In the genomic region with DNA sequence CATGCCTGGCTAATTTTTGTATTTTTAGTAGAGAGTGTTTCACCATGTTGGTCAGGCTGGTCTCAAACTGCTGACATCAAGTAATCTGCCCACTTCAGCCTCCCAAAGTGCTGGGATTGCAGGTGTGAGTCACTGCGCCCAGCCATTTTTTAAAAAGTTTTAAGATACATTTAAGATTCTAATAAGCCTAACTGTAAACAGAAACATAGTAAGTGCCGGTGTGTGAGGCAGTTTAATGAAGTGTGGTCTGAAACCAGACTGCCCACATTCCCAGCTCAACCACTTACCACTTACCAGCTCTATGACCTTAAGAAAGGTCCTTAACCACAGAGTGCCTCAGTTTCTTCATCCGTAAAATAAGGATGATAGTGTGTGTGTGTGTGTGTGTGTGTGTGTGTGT, we compare ENCODE assay signal across 21 cellular contexts. TPM values are rescaled to one million over a fixed set of nuclear protein-coding genes. Genes with fewer than 3 reads are reported as not detected.
DNase-seq lines count a peak whose midpoint lies in the region; ATAC-seq, FAIRE-seq and TF ChIP-seq lines count a peak whose summit lies in the region.
"Had no signal": no experiment of that assay in that cellular context is flagged by ENCODE, and none has a peak within 500 bp of the region (broad histone marks: within the 10 kb centered on the region; RNA-seq: fewer than 3 reads in every experiment).

No MANE protein-coding gene starts in this region.

- peaks cover 0 to 2% of the 10 kb centered on the region in 2 donors for H3K36me3 Mint-ChIP-seq in stimulated activated naive B cell treated with anti-CD40 and anti-IgM and Interleukin-4, amounts not matched to agents 10 μg/mL and 1 μg/mL and 100 μg/mL, for 72 hours
- H3K36me3 Mint-ChIP-seq: CD14-positive monocyte had no signal

- no peak overlapping the region for H3K4me3 Mint-ChIP-seq in stimulated activated naive B cell treated with anti-CD40 and anti-IgM and Interleukin-4, amounts not matched to agents 10 μg/mL and 1 μg/mL and 100 μg/mL, for 72 hours
- H3K4me3 Mint-ChIP-seq: H9, HFFc6 had no signal

- WGBS in mesenchymal stem cell: 93% methylated on average over 1 of the region's 3 CpGs
- 64 to 74% methylated on average over 3 of the region's 3 CpGs for WGBS in thyroid gland, 2 donors

- CTCF ChIA-PET in A673 (lab: Charles Lee): no interaction called here

- peak overlapping the region in 1 of 2 experiments; percentile 32 for H3K14ac ChIP-seq in mesenchymal stem cell (ENCODE audit: low read length in 2 of 2)

- H2BK5ac ChIP-seq in mesenchymal stem cell (ENCODE audit: low read depth, low read length, poor library complexity, severe bottlenecking): no peak overlapping the region

- H3K79me1 ChIP-seq in mesenchymal stem cell (replicated peaks; ENCODE audit: low read length, poor library complexity, severe bottlenecking): no peaks in the 10 kb centered on the region

- TF ChIP-seq POLR2A in thyroid gland (IDR thresholded peaks at IDR 0.05): no peak

- no peak overlapping the region for H3K4ac ChIP-seq in mesenchymal stem cell (ENCODE audit: low read depth in 1 of 2, low read length in 2 of 2)

- H3K23ac ChIP-seq in mesenchymal stem cell (ENCODE audit: low read length in 2 of 2): no peak overlapping the region

- no peak for ATAC-seq in stimulated activated naive B cell treated with anti-CD40 and anti-IgM and Interleukin-4, amounts not matched to agents 10 μg/mL and 1 μg/mL and 100 μg/mL, for 72 hours (replicated peaks)

- H3K27ac Mint-ChIP-seq in stimulated activated naive B cell treated with anti-CD40 and anti-IgM and Interleukin-4, amounts not matched to agents 10 μg/mL and 1 μg/mL and 100 μg/mL, for 72 hours: no peak overlapping the region
- H3K27ac Mint-ChIP-seq: CD14-positive monocyte, H9, HFFc6 had no signal

- no peaks in the 10 kb centered on the region for H3K4me1 Mint-ChIP-seq in stimulated activated naive B cell treated with anti-CD40 and anti-IgM and Interleukin-4, amounts not matched to agents 10 μg/mL and 1 μg/mL and 100 μg/mL, for 72 hours
- H3K4me1 Mint-ChIP-seq: CD14-positive monocyte, H9 had no signal

- peaks cover 11 to 24% of the 10 kb centered on the region in 2 donors for H3K27me3 Mint-ChIP-seq in stimulated activated naive B cell treated with anti-CD40 and anti-IgM and Interleukin-4, amounts not matched to agents 10 μg/mL and 1 μg/mL and 100 μg/mL, for 72 hours

- no peak overlapping the region for H2BK12ac ChIP-seq in mesenchymal stem cell (ENCODE audit: low read length in 2 of 2)

- H3K27me3 ChIP-seq in mesenchymal stem cell (ENCODE audit: control insufficient read depth in 1 of 2, insufficient read depth in 1 of 2, low read length in 2 of 2): no peaks in the 10 kb centered on the region
- no peaks in the 10 kb centered on the region for H3K27me3 ChIP-seq in thyroid gland
- H3K27me3 ChIP-seq in A673 (replicated peaks; ENCODE audit: insufficient read depth, low read depth, low read length, poor library complexity): no peaks in the 10 kb centered on the region

- intact Hi-C loops in thyroid gland (cut with DNase I): no loop called here
- intact Hi-C loops in A673 (cut with micrococcal nuclease; ENCODE audit: unreplicated experiment): no loop called here

- POLR2A ChIA-PET in A673 (lab: Charles Lee; ENCODE audit: low non-redundant PET): no interaction called here

- H3K9me3 ChIP-seq in mesenchymal stem cell (ENCODE audit: control insufficient read depth, low read length) (peaks cover 5% of the 10 kb centered on the region), thyroid gland (no peaks in the 10 kb centered on the region), A673 (ENCODE audit: low read depth, low read length, poor library complexity, severe bottlenecking) (no peaks in the 10 kb centered on the region)

- no peak overlapping the region for H2AK5ac ChIP-seq in mesenchymal stem cell (ENCODE audit: low read length, severe bottlenecking)

- H2AFZ ChIP-seq in mesenchymal stem cell (ENCODE audit: low read depth, low read length): no peak overlapping the region

- no peak overlapping the region for H4K91ac ChIP-seq in mesenchymal stem cell (ENCODE audit: low read length)

- H3K4me2 ChIP-seq in mesenchymal stem cell (ENCODE audit: low read length, poor library complexity, severe bottlenecking): no peak overlapping the region
- H3K4me2 ChIP-seq: SK-N-SH had no signal

- no peaks in the 10 kb centered on the region for H3K36me3 ChIP-seq in mesenchymal stem cell (ENCODE audit: control insufficient read depth in 1 of 2, insufficient read depth in 2 of 2, low read depth in 1 of 2, low read length in 2 of 2)
- H3K36me3 ChIP-seq in thyroid gland: no peaks in the 10 kb centered on the region
- H3K36me3 ChIP-seq in A673 (ENCODE audit: insufficient read depth, low read length, poor library complexity, severe bottlenecking): no peaks in the 10 kb centered on the region

- H3K18ac ChIP-seq in mesenchymal stem cell (ENCODE audit: low read depth in 1 of 2, low read length in 2 of 2): no peak overlapping the region

- DNase-seq in HT-29 (ENCODE audit: low spot score) (peak; percentile 26), RCC 7860 (ENCODE audit: low spot score) (no peak), fibroblast of villous mesenchyme (ENCODE audit: low read depth) (peak; percentile 85), mesenchymal stem cell (peak; percentile 24), thyroid gland (no peak), NCI-H2029 (lab: John Stamatoyannopoulos, UW) (no peak), A673 (ENCODE audit: low spot score) (no peak)
- DNase-seq in stimulated activated naive B cell treated with anti-CD40 and anti-IgM and Interleukin-4, amounts not matched to agents 10 μg/mL and 1 μg/mL and 100 μg/mL, for 72 hours: no peak
- DNase-seq: DMS79, H9, HFFc6, KG1, NCI-H1694, NCI-H2081 treated with DMSO at 0.1 percent for 48 hours, NCI-H2171 treated with DMSO at 0.1 percent for 48 hours, NCI-H526, SHP77 treated with DMSO at 0.1 percent for 48 hours, SK-N-SH had no signal

- BruUV-seq in A673 (replicated peaks; lab: Mats Ljungman, UMichigan): no TSS peak

- H4K8ac ChIP-seq in mesenchymal stem cell (ENCODE audit: low read length): no peak overlapping the region

- H2BK15ac ChIP-seq in mesenchymal stem cell (ENCODE audit: low read depth, poor library complexity, severe bottlenecking): no peak overlapping the region

- H3K9me3 Mint-ChIP-seq in stimulated activated naive B cell treated with anti-CD40 and anti-IgM and Interleukin-4, amounts not matched to agents 10 μg/mL and 1 μg/mL and 100 μg/mL, for 72 hours: peaks cover 10 to 11% of the 10 kb centered on the region in 2 donors

- H3K4me3 ChIP-seq in fibroblast of villous mesenchyme (ENCODE audit: low read depth, low read length) (no peak overlapping the region), mesenchymal stem cell (ENCODE audit: insufficient read depth in 1 of 2, low read depth in 1 of 2, low read length in 2 of 2) (no peak overlapping the region), thyroid gland (replicated peaks in 1 of 3) (no peak overlapping the region), A673 (ENCODE audit: low read depth, low read length, poor library complexity, severe bottlenecking) (no peak overlapping the region)

- H2BK120ac ChIP-seq in mesenchymal stem cell (ENCODE audit: low read depth, low read length): no peak overlapping the region

- no peak overlapping the region for H3K9ac ChIP-seq in mesenchymal stem cell (ENCODE audit: low read length)
- H3K9ac ChIP-seq: SK-N-SH had no signal

- peak; percentile 2 for FAIRE-seq in RCC 7860 (lab: Jason Lieb, UNC)

- TF ChIP-seq CTCF in fibroblast of villous mesenchyme (IDR thresholded peaks at IDR 0.05; ENCODE audit: insufficient read depth, low read depth, low read length) (no peak), thyroid gland (IDR thresholded peaks at IDR 0.05) (no peak), A673 (conservative IDR thresholded peaks at IDR 0.05; ENCODE audit: low read depth, low read length) (no peak)

- no peaks in the 10 kb centered on the region for H3K4me1 ChIP-seq in mesenchymal stem cell (ENCODE audit: control insufficient read depth, insufficient read depth, low read depth, low read length)
- no peaks in the 10 kb centered on the region for H3K4me1 ChIP-seq in thyroid gland
- H3K4me1 ChIP-seq in A673 (ENCODE audit: insufficient read depth, low read length, poor library complexity, severe bottlenecking): no peaks in the 10 kb centered on the region

- H3K27ac ChIP-seq in mesenchymal stem cell (ENCODE audit: low read length, poor library complexity, severe bottlenecking) (no peak overlapping the region), thyroid gland (no peak overlapping the region), A673 (ENCODE audit: low read depth, low read length, poor library complexity, severe bottlenecking) (no peak overlapping the region)
- H3K27ac ChIP-seq: HL-60, RWPE1 had no signal

RNA-seq across cellular contexts. Expression of gene TMEM237, which starts 42.4 kb away (rescaled TPM):
- total RNA-seq in HT-29 (2014; rRNA removed; shearing (Covaris generic)): 6.0 and 9.0 TPM in 2 replicates
- total RNA-seq in fibroblast of villous mesenchyme (47.0 and 76.9 TPM in 2 replicates), thyroid gland (10 to 100 TPM; 16.7 to 27.5 (median 19.1) TPM), A673 (2021) (66.8 and 70.4 TPM in 2 replicates)
- 15.5 TPM for polyA plus RNA-seq in mesenchymal stem cell (2013, experiment 1 of 2)
- polyA plus RNA-seq in mesenchymal stem cell (2013, experiment 2 of 2): 16.5 TPM

Comparison
In these comparisons a context has a peak if more than half of its experiments do, and no peak if none do; other contexts are left out.
1. DNase-seq: peak in HT-29 (single experiment), fibroblast of villous mesenchyme (single experiment) and mesenchymal stem cell (single experiment); none in RCC 7860 (single experiment), stimulated activated naive B cell treated with anti-CD40 and anti-IgM and Interleukin-4, amounts not matched to agents 10 μg/mL and 1 μg/mL and 100 μg/mL, for 72 hours (single experiment), thyroid gland (0 of 2), NCI-H2029 (single experiment) and A673 (single experiment).